In the genomic region with DNA sequence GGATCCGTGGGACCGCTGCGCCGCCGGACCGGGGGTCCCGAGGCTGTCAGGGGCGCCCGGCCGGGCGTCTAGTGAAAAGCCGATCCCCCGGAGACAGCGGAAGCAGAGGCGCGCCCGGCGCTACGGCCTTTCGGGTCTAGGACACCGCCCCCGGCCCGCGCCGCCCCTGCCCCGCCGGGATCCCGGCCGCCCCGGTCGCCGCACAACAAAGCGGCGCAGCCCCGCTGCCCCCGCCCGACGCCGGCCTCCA, we compare ENCODE assay signal across 9 cellular contexts. TPM values are rescaled to one million over a fixed set of nuclear protein-coding genes. Genes with fewer than 3 reads are reported as not detected.
A peak's percentile ranks its signal among the peaks of the same experiment; 100 is the strongest.
DNase-seq lines count a peak whose midpoint lies in the region; ATAC-seq and TF ChIP-seq lines count a peak whose summit lies in the region.
"Had no signal": no experiment of that assay in that cellular context is flagged by ENCODE, and none has a peak within 500 bp of the region (broad histone marks: within the 10 kb centered on the region; RNA-seq: fewer than 3 reads in every experiment).

No MANE protein-coding gene starts in this region.

- H3K27ac Mint-ChIP-seq in endothelial cell (ENCODE audit: unreplicated experiment), result no peak overlapping the region

- H3K79me2 ChIP-seq in neural cell (replicated peaks; ENCODE audit: insufficient read depth, low read length), result peaks cover 39% of the 10 kb centered on the region

- peaks cover 0 to 28% (median 13%) of the 10 kb centered on the region in 11 experiments; a peak in 14 of 22 replicates for H3K27me3 ChIP-seq in BLaER1 treated with 17β-estradiol and CSF1 and Interleukin-3, amounts not matched to agents 10 nM and 100 nM
- H3K27me3 ChIP-seq in HUES48 (ENCODE audit: control insufficient read depth, insufficient read depth, low read length), result no peaks in the 10 kb centered on the region
- peaks cover 7% of the 10 kb centered on the region for H3K27me3 ChIP-seq in neural cell (ENCODE audit: insufficient read depth, low read depth, low read length)

- H3K27ac ChIP-seq in BLaER1 treated with 17β-estradiol and CSF1 and Interleukin-3, amounts not matched to agents 10 nM and 100 nM, result peak overlapping the region; percentile 81 to 97 (median 89)
- peak overlapping the region; percentile 93 for H3K27ac ChIP-seq in HUES48 (ENCODE audit: low read depth, low read length)
- H3K27ac ChIP-seq in neural cell (ENCODE audit: low read length), result no peak overlapping the region

- H3K9ac ChIP-seq in BLaER1 treated with 17β-estradiol and CSF1 and Interleukin-3, amounts not matched to agents 10 nM and 100 nM, result peak overlapping the region; percentile 84 to 97 (median 92)
- H3K9ac ChIP-seq in HUES48 (ENCODE audit: low read depth, low read length) (peak overlapping the region; percentile 86), neural cell (ENCODE audit: low read length) (peak overlapping the region; percentile 62)

- DNase-seq in endothelial cell (ENCODE audit: low spot score) (peak; percentile 47), GOT3 (lab: John Stamatoyannopoulos, UW) (no peak), erythroblast (lab: John Stamatoyannopoulos, UW) (no peak), dedifferentiated amniotic fluid mesenchymal stem cell (ENCODE audit: extremely low spot score) (no peak)

- TF ChIP-seq CTCF in endothelial cell (IDR thresholded peaks at IDR 0.05; ENCODE audit: unreplicated experiment) (no peak), neural cell (IDR thresholded peaks at IDR 0.05; ENCODE audit: poor library complexity, severe bottlenecking) (no peak)

- peaks cover 10% of the 10 kb centered on the region for H3K27me3 Mint-ChIP-seq in endothelial cell (ENCODE audit: unreplicated experiment)

- peaks cover 9% of the 10 kb centered on the region for H3K4me1 Mint-ChIP-seq in endothelial cell (ENCODE audit: unreplicated experiment)

- peaks cover 44 to 85% (median 53%) of the 10 kb centered on the region in 10 experiments for H3K4me1 ChIP-seq in BLaER1 treated with 17β-estradiol and CSF1 and Interleukin-3, amounts not matched to agents 10 nM and 100 nM
- peaks cover 19% of the 10 kb centered on the region for H3K4me1 ChIP-seq in HUES48 (ENCODE audit: control insufficient read depth, insufficient read depth, low read length)

- H3K36me3 ChIP-seq in BLaER1 treated with 17β-estradiol and CSF1 and Interleukin-3, amounts not matched to agents 10 nM and 100 nM, result peaks cover 0 to 31% (median 0%) of the 10 kb centered on the region in 11 experiments; a peak in 9 of 22 replicates
- H3K36me3 ChIP-seq in HUES48 (ENCODE audit: control insufficient read depth, insufficient read depth, low read length) (0 out of 2 replicates have a peak, but pooled peaks cover 2% of the 10 kb centered on the region), neural cell (ENCODE audit: insufficient read depth, low read length) (no peaks in the 10 kb centered on the region)

- peaks cover 30 to 51% (median 46%) of the 10 kb centered on the region in 11 experiments for H4K20me1 ChIP-seq in BLaER1 treated with 17β-estradiol and CSF1 and Interleukin-3, amounts not matched to agents 10 nM and 100 nM
- H4K20me1 ChIP-seq in neural cell (ENCODE audit: insufficient read depth), result no peaks in the 10 kb centered on the region

- H2AFZ ChIP-seq in neural cell (ENCODE audit: low read depth, low read length), result no peak overlapping the region

- H3F3A ChIP-seq in neural cell (ENCODE audit: insufficient read depth, low read length, poor library complexity, severe bottlenecking), result no peaks in the 10 kb centered on the region

- no peaks in the 10 kb centered on the region for H3K9me2 ChIP-seq in neural cell (ENCODE audit: insufficient read depth, low read length)

- H3K4me3 ChIP-seq in BLaER1 treated with 17β-estradiol and CSF1 and Interleukin-3, amounts not matched to agents 10 nM and 100 nM, result peak overlapping the region; percentile 78 to 99 (median 94)
- peak overlapping the region; percentile 75 for H3K4me3 ChIP-seq in HUES48 (ENCODE audit: low read depth, low read length)
- H3K4me3 ChIP-seq in neural cell (ENCODE audit: low read length), result peak overlapping the region; percentile 79

- TF ChIP-seq EP300 in neural cell (conservative IDR thresholded peaks at IDR 0.05; ENCODE audit: poor library complexity, severe bottlenecking), result no peak

- H3K4me3 Mint-ChIP-seq in endothelial cell (ENCODE audit: unreplicated experiment), result no peak overlapping the region

- H3K4me2 ChIP-seq in BLaER1 treated with 17β-estradiol and CSF1 and Interleukin-3, amounts not matched to agents 10 nM and 100 nM, result peak overlapping the region; percentile 81 to 99 (median 89)
- no peak overlapping the region for H3K4me2 ChIP-seq in neural cell (ENCODE audit: low read length)

- no peak for TF ChIP-seq POLR2A in erythroblast (IDR thresholded peaks at IDR 0.05; ENCODE audit: low read length)

- no peaks in the 10 kb centered on the region for H3K9me3 Mint-ChIP-seq in endothelial cell (ENCODE audit: unreplicated experiment)
- H3K9me3 Mint-ChIP-seq: IgD-negative memory B cell had no signal

- no peak for ATAC-seq in HG02852 (IDR thresholded peaks at IDR 0.05; ENCODE audit: unreplicated experiment)

- no peak for TF ChIP-seq RAD21 in neural cell (conservative IDR thresholded peaks at IDR 0.05)

- H3K9me3 ChIP-seq in BLaER1 treated with 17β-estradiol and CSF1 and Interleukin-3, amounts not matched to agents 10 nM and 100 nM (replicated peaks in 1 of 11), result no peaks in the 10 kb centered on the region
- H3K9me3 ChIP-seq in HUES48 (ENCODE audit: control insufficient read depth, insufficient read depth, low read length) (no peaks in the 10 kb centered on the region), neural cell (ENCODE audit: low read length) (no peaks in the 10 kb centered on the region)

- H3K36me3 Mint-ChIP-seq in endothelial cell (ENCODE audit: low read depth, unreplicated experiment), result peaks cover 5% of the 10 kb centered on the region
- H3K36me3 Mint-ChIP-seq: IgD-negative memory B cell had no signal

TF ChIP-seq in neural cell, 6 proteins besides CTCF, POLR2A, EP300 and RAD21:
- TF ChIP-seq POLR2AphosphoS5 (IDR thresholded peaks at IDR 0.05), result no peak
- TF ChIP-seq, protein P1, sequence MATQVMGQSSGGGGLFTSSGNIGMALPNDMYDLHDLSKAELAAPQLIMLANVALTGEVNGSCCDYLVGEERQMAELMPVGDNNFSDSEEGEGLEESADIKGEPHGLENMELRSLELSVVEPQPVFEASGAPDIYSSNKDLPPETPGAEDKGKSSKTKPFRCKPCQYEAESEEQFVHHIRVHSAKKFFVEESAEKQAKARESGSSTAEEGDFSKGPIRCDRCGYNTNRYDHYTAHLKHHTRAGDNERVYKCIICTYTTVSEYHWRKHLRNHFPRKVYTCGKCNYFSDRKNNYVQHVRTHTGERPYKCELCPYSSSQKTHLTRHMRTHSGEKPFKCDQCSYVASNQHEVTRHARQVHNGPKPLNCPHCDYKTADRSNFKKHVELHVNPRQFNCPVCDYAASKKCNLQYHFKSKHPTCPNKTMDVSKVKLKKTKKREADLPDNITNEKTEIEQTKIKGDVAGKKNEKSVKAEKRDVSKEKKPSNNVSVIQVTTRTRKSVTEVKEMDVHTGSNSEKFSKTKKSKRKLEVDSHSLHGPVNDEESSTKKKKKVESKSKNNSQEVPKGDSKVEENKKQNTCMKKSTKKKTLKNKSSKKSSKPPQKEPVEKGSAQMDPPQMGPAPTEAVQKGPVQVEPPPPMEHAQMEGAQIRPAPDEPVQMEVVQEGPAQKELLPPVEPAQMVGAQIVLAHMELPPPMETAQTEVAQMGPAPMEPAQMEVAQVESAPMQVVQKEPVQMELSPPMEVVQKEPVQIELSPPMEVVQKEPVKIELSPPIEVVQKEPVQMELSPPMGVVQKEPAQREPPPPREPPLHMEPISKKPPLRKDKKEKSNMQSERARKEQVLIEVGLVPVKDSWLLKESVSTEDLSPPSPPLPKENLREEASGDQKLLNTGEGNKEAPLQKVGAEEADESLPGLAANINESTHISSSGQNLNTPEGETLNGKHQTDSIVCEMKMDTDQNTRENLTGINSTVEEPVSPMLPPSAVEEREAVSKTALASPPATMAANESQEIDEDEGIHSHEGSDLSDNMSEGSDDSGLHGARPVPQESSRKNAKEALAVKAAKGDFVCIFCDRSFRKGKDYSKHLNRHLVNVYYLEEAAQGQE (IDR thresholded peaks at IDR 0.05; ENCODE audit: borderline replicate concordance), result no peak
- no peak for TF ChIP-seq EZH2 (IDR thresholded peaks at IDR 0.05; ENCODE audit: borderline replicate concordance, insufficient read depth, low read length, poor library complexity, severe bottlenecking)
- no peak for TF ChIP-seq MXI1 (conservative IDR thresholded peaks at IDR 0.05; ENCODE audit: poor library complexity, severe bottlenecking)

RNA-seq across cellular contexts. Expression of a gene that starts 0.6 kb away (rescaled TPM):
- 29.8 TPM for total RNA-seq in endothelial cell (ENCODE audit: unreplicated experiment)
- polyA plus RNA-seq in neural cell, result 2.6 and 3.7 TPM in 2 replicates
- 8.0 and 15.0 TPM in 2 replicates for polyA minus RNA-seq in neural cell
